In the genomic region with DNA sequence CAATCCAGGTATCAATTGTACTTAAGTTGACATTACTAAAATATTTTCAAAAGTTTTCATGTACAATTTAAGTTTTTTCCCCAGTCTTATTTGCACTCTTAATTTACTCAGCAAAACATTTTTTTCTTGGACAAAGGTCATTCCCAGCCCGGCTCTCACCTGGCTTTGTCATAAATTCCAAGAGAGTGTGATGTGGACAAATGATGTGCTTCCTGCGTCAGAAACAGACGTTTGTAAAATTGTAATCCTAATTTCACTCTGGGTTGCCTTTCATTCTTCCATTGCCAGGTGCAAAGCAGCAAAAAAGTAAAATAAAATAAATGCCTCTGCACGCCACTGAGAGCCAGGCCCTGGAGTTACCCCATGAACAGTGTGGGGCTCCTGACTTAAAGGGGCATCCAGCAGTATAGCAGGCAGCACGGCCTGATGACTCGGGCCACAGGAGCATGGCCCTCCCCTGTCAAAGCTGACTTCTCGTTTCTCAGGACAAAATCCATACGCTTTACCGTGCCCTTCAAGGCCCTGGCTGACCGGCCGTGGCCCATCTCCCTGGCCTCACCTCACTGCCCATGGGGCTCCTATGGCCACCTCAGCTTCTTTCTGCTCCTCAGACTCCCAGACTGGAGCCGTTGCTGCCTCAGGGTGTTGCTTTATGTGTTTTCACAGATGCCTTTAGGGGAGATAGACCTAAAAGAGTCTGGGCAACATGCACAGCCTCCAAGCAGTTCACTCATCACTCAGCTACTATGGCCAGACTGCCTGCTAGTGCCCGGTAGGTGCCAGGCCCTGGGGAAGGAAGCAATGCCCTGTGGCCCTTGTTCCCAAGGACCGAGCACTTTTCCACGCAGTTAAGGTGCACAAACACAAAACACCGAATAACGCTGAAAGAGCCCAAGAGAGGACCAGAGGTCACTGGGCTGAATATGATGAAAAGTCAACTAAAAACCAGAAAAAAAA, we compare ENCODE assay signal across 10 cellular contexts. TPM values are rescaled to one million over a fixed set of nuclear protein-coding genes. Genes with fewer than 3 reads are reported as not detected.
DNase-seq lines count a peak whose midpoint lies in the region; ATAC-seq and TF ChIP-seq lines count a peak whose summit lies in the region.
"Had no signal": no experiment of that assay in that cellular context is flagged by ENCODE, and none has a peak within 500 bp of the region (broad histone marks: within the 10 kb centered on the region; RNA-seq: fewer than 3 reads in every experiment).

No MANE protein-coding gene starts in this region.

- H3K4me3 ChIP-seq in ACC112 (ENCODE audit: low read depth, low read length) (peak overlapping the region; percentile 82), mucosa of rectum (ENCODE audit: low read length in 2 of 2) (peak overlapping the region; percentile 19 to 82)
- H3K4me3 ChIP-seq: SJCRH30 had no signal

- H3K9me3 ChIP-seq in mucosa of rectum (ENCODE audit: control insufficient read depth in 2 of 2, low read length in 2 of 2): no peaks in the 10 kb centered on the region
- H3K9me3 ChIP-seq: SJCRH30 had no signal

- CTCF ChIA-PET in activated B cell treated with CpG ODN at 0.5 μM for 24 hours (lab: Charles Lee): interaction anchor here (1.0 to 2.1 kb wide), 4 partner anchors 54 to 114 kb away, joined by 3 to 12 read pairs (median 4); no protein-coding TSS in a partner anchor

- POLR2A ChIA-PET in activated B cell treated with CpG ODN at 0.5 μM for 24 hours (lab: Charles Lee): interaction anchor here (0.6 to 3.6 kb wide), 6 partner anchors 8 to 517 kb away, joined by 3 to 36 read pairs (median 13); partner anchors contain the start of genes RALB and TMEM185B

- no peaks in the 10 kb centered on the region for H3K27me3 Mint-ChIP-seq in activated B cell treated with CpG ODN at 0.5 μM for 24 hours

- no peaks in the 10 kb centered on the region for H3K79me2 ChIP-seq in ACC112 (ENCODE audit: control insufficient read depth, insufficient read depth, low read length, unreplicated experiment)

- H3K27me3 ChIP-seq in ACC112 (ENCODE audit: insufficient read depth, low read length) (no peaks in the 10 kb centered on the region), mucosa of rectum (ENCODE audit: control insufficient read depth in 2 of 2, insufficient read depth in 2 of 2, low read length in 2 of 2) (no peaks in the 10 kb centered on the region)

- H3K27ac Mint-ChIP-seq in activated B cell treated with CpG ODN at 0.5 μM for 24 hours: peak overlapping the region; percentile 90

- no peaks in the 10 kb centered on the region for H3K36me3 ChIP-seq in ACC112 (ENCODE audit: insufficient read depth, low read length)
- no peaks in the 10 kb centered on the region for H3K36me3 ChIP-seq in mucosa of rectum (ENCODE audit: control insufficient read depth in 2 of 2, insufficient read depth in 2 of 2, low read length in 2 of 2)
- H3K36me3 ChIP-seq: SJCRH30 had no signal

- peaks cover 43% of the 10 kb centered on the region for H3K4me1 Mint-ChIP-seq in activated B cell treated with CpG ODN at 0.5 μM for 24 hours

- H3K27ac ChIP-seq in ACC112 (ENCODE audit: low read depth, low read length) (no peak overlapping the region), mucosa of rectum (ENCODE audit: low read depth in 2 of 2, low read length in 2 of 2) (peak overlapping the region; percentile 59 to 80)
- H3K27ac ChIP-seq: SJCRH30 had no signal

- DNase-seq in activated B cell treated with CpG ODN at 0.5 μM for 24 hours (no peak), NCI-H82 (lab: John Stamatoyannopoulos, UW) (no peak), dedifferentiated amniotic fluid mesenchymal stem cell (ENCODE audit: extremely low spot score) (no peak), hippocampal formation (lab: John Stamatoyannopoulos, UW) (no peak)
- DNase-seq: COR-L47, SJCRH30 had no signal

- H3K4me1 ChIP-seq in ACC112 (ENCODE audit: control insufficient read depth, insufficient read depth, low read length, unreplicated experiment) (peaks cover 4% of the 10 kb centered on the region), mucosa of rectum (ENCODE audit: control insufficient read depth in 2 of 2, insufficient read depth in 2 of 2, low read length in 2 of 2) (peaks cover 21 to 22% of the 10 kb centered on the region in 2 donors)
- H3K4me1 ChIP-seq: SJCRH30 had no signal

- TF ChIP-seq CTCF in activated B cell treated with CpG ODN at 0.5 μM for 24 hours (IDR thresholded peaks at IDR 0.05): no peak

- ATAC-seq in GM18868 (IDR thresholded peaks at IDR 0.05; ENCODE audit: unreplicated experiment): peak; percentile 20
- no peak for ATAC-seq in activated B cell treated with CpG ODN at 0.5 μM for 24 hours (ENCODE audit: low read depth)
- ATAC-seq in GM21515 (IDR thresholded peaks at IDR 0.05; ENCODE audit: unreplicated experiment): no peak

- no peak overlapping the region for H2AFZ ChIP-seq in ACC112 (ENCODE audit: low read length, unreplicated experiment)

- no peaks in the 10 kb centered on the region for H3K36me3 Mint-ChIP-seq in activated B cell treated with CpG ODN at 0.5 μM for 24 hours (ENCODE audit: low read depth)

- H3K4me3 Mint-ChIP-seq in activated B cell treated with CpG ODN at 0.5 μM for 24 hours: peak overlapping the region; percentile 89

- intact Hi-C loops in activated B cell treated with CpG ODN at 0.5 μM for 24 hours (cut with micrococcal nuclease): no loop called here

- no peaks in the 10 kb centered on the region for H3K9me3 Mint-ChIP-seq in activated B cell treated with CpG ODN at 0.5 μM for 24 hours

- peak overlapping the region; percentile 46 to 56 for H3K9ac ChIP-seq in mucosa of rectum (ENCODE audit: low read depth in 1 of 2, low read length in 2 of 2)

RNA-seq across cellular contexts. Expression of gene TMEM185B, which starts 7.6 kb away (rescaled TPM):
- 25.6 and 26.8 TPM in 2 replicates for total RNA-seq in activated B cell treated with CpG ODN at 0.5 μM for 24 hours

RNA-seq across cellular contexts. Expression of gene RALB, which starts 21.9 kb away (rescaled TPM):
- total RNA-seq in activated B cell treated with CpG ODN at 0.5 μM for 24 hours: 29.9 and 33.4 TPM in 2 replicates
